In genomic region chr17:6775871-6776405, GRCh38 we compare ENCODE assay signal across 12 cellular contexts. TPM values are rescaled to one million over a fixed set of nuclear protein-coding genes. Genes with fewer than 3 reads are reported as not detected.
DNase-seq lines count a peak whose midpoint lies in the region; ATAC-seq, FAIRE-seq and TF ChIP-seq lines count a peak whose summit lies in the region.
"Had no signal": no experiment of that assay in that cellular context is flagged by ENCODE, and none has a peak within 500 bp of the region (broad histone marks: within the 10 kb centered on the region; RNA-seq: fewer than 3 reads in every experiment).

FBXO39 (plus strand) TSS chr17:6776215; CDS start chr17:6779869, 3,654 bp downstream.

- no peaks in the 10 kb centered on the region for H3K27me3 ChIP-seq in ACC112 (ENCODE audit: insufficient read depth, low read length)
- H3K27me3 ChIP-seq in H1 (replicated peaks in 1 of 4; ENCODE audit: control insufficient read depth in 3 of 4, extremely low read depth in 1 of 4, insufficient read depth in 3 of 4, low read length in 3 of 4): peaks cover 2 to 17% (median 13%) of the 10 kb centered on the region in 4 experiments
- H3K27me3 ChIP-seq in mesendoderm (ENCODE audit: insufficient read depth, low read length, poor library complexity): peaks cover 10% of the 10 kb centered on the region
- H3K27me3 ChIP-seq in stomach: peaks cover 8 to 59% (median 11%) of the 10 kb centered on the region in 3 donors

- H3K56ac ChIP-seq in H1 (replicated peaks; ENCODE audit: insufficient read length, low read depth, low read length) (no peak within 1 kb of the TSS), mesendoderm (ENCODE audit: low read length) (peak within 1 kb of the TSS; percentile 34)

- H2AK5ac ChIP-seq in H1 (ENCODE audit: low read depth, low read length): no peak within 1 kb of the TSS
- H2AK5ac ChIP-seq in mesendoderm (ENCODE audit: low read length): no peak within 1 kb of the TSS

- H4K8ac ChIP-seq in H1 (ENCODE audit: extremely low read depth, insufficient read depth, low read length) (peak within 1 kb of the TSS; percentile 87), mesendoderm (ENCODE audit: low read depth, low read length) (no peak within 1 kb of the TSS)

- peak within 1 kb of the TSS in 1 of 4 experiments; percentile 24; a peak in 2 of 7 replicates for H3K9ac ChIP-seq in H1 (replicated peaks in 1 of 4; ENCODE audit: extremely low read depth in 1 of 4, low read depth in 3 of 4, low read length in 3 of 4)
- peak within 1 kb of the TSS; percentile 44 for H3K9ac ChIP-seq in mesendoderm (ENCODE audit: low read length)

- H3K4ac ChIP-seq in H1 (replicated peaks; ENCODE audit: insufficient read length, low read depth, low read length) (no peak within 1 kb of the TSS), mesendoderm (ENCODE audit: low read depth, low read length) (no peak within 1 kb of the TSS)

- WGBS in H1 (ENCODE audit: extremely low coverage in 1 of 2, insufficient coverage in 1 of 2, insufficient read length in 1 of 2, insufficient replicate concordance in 2 of 2, low coverage in 1 of 2, low lambda C conversion rate in 2 of 2, missing lambda C conversion rate in 1 of 2), 2 experiments: 3% methylated on average over 41 of the region's 49 CpGs; no CpG with 5 or more reads in 1 of the 2 experiments
- no CpG with 5 or more reads among the region's 49 CpGs for WGBS in mesendoderm (ENCODE audit: extremely low coverage, insufficient coverage, low lambda C conversion rate)
- WGBS in stomach, 5 donors: 4 to 10% (median 7%) methylated on average over 15 to 49 of the region's 49 CpGs

- H4K91ac ChIP-seq in H1 (replicated peaks; ENCODE audit: insufficient read length, low read length): no peak within 1 kb of the TSS

- H3K4me1 ChIP-seq in ACC112 (ENCODE audit: control insufficient read depth, insufficient read depth, low read length, unreplicated experiment) (no peaks in the 10 kb centered on the region), H1 (replicated peaks in 1 of 4; ENCODE audit: control insufficient read depth in 3 of 4, insufficient read depth in 4 of 4, low read length in 3 of 4) (peaks cover 0 to 5% (median 0%) of the 10 kb centered on the region in 4 experiments; a peak in 2 of 7 replicates), mesendoderm (ENCODE audit: control insufficient read depth, low read depth, low read length) (no peaks in the 10 kb centered on the region), stomach (peaks cover 0 to 9% (median 3%) of the 10 kb centered on the region in 4 donors)
- H3K4me1 ChIP-seq: gastrocnemius medialis had no signal

- no peak within 1 kb of the TSS for H3K23ac ChIP-seq in H1 (ENCODE audit: insufficient read length)
- no peak within 1 kb of the TSS for H3K23ac ChIP-seq in mesendoderm (ENCODE audit: low read length)

- no peak for ATAC-seq in HG03432 (IDR thresholded peaks at IDR 0.05; ENCODE audit: unreplicated experiment)
- no peak for ATAC-seq in HG03025 (IDR thresholded peaks at IDR 0.05; ENCODE audit: low FRiP score, unreplicated experiment)
- ATAC-seq: CD8-positive, alpha-beta T cell; gastrocnemius medialis had no signal

- no peak within 1 kb of the TSS for H2BK12ac ChIP-seq in H1 (ENCODE audit: low read depth, low read length)

- H3K4me2 ChIP-seq in H1 (ENCODE audit: insufficient read depth in 1 of 2, low read depth in 2 of 2, low read length in 2 of 2): peak within 1 kb of the TSS; percentile 56 to 89
- peak within 1 kb of the TSS; percentile 74 for H3K4me2 ChIP-seq in mesendoderm (ENCODE audit: low read length)

- H3K14ac ChIP-seq in H1 (ENCODE audit: insufficient read length): no peak within 1 kb of the TSS

- H4K20me1 ChIP-seq in H1 (replicated peaks in 1 of 2; ENCODE audit: control insufficient read depth in 1 of 2, insufficient read depth in 2 of 2, low read length in 2 of 2): no peaks in the 10 kb centered on the region

- no peak for TF ChIP-seq EP300 in H1 (IDR thresholded peaks at IDR 0.05; ENCODE audit: borderline replicate concordance in 1 of 2, low read depth in 2 of 2, low read length in 2 of 2)
- no peak for TF ChIP-seq EP300 in stomach (IDR thresholded peaks at IDR 0.05)

- no peak within 1 kb of the TSS for H2BK5ac ChIP-seq in H1 (ENCODE audit: low read depth, low read length)
- H2BK5ac ChIP-seq in mesendoderm (ENCODE audit: low read length): no peak within 1 kb of the TSS

- no peak within 1 kb of the TSS for H2BK20ac ChIP-seq in H1 (ENCODE audit: low read length)

- peaks cover 37% of the 10 kb centered on the region for H3K36me3 ChIP-seq in ACC112 (ENCODE audit: insufficient read depth, low read length)
- no peaks in the 10 kb centered on the region for H3K36me3 ChIP-seq in H1 (ENCODE audit: control insufficient read depth in 2 of 4, insufficient read depth in 4 of 4, low read length in 3 of 4)
- H3K36me3 ChIP-seq in mesendoderm (ENCODE audit: control insufficient read depth, insufficient read depth, low read length): no peaks in the 10 kb centered on the region
- peaks cover 26 to 37% (median 34%) of the 10 kb centered on the region in 4 donors for H3K36me3 ChIP-seq in stomach

- H3K79me1 ChIP-seq in H1 (ENCODE audit: low read depth, low read length) (no peaks in the 10 kb centered on the region; the same call in 1 of the 2 replicates), mesendoderm (ENCODE audit: low read length) (no peaks in the 10 kb centered on the region)

- no peak for TF ChIP-seq CTCF in H1 (IDR thresholded peaks at IDR 0.05; ENCODE audit: control extremely low read depth in 1 of 3, insufficient read depth in 1 of 3, low read depth in 1 of 3, low read length in 3 of 3)
- no peak for TF ChIP-seq CTCF in stomach (IDR thresholded peaks at IDR 0.05)

- CTCF ChIA-PET in H1 (lab: Charles Lee; ENCODE audit: partially characterized antibody): interaction anchor here (0.7 to 2.7 kb wide), 4 partner anchors 65 to 135 kb away, joined by 3 to 11 read pairs (median 5); no protein-coding TSS in a partner anchor

- H2BK120ac ChIP-seq in H1 (replicated peaks; ENCODE audit: low read depth, low read length) (no peak within 1 kb of the TSS), mesendoderm (ENCODE audit: low read depth, low read length) (no peak within 1 kb of the TSS)

- peaks cover 7% of the 10 kb centered on the region; the same call in 1 of the 2 replicates for H3K23me2 ChIP-seq in H1 (ENCODE audit: low read depth, low read length)

- peaks cover 0 to 3% of the 10 kb centered on the region in 2 experiments; a peak in 1 of 4 replicates for H3K9me3 ChIP-seq in H1 (ENCODE audit: insufficient read depth in 2 of 2, low read depth in 1 of 2, low read length in 1 of 2)
- peaks cover 5 to 44% (median 39%) of the 10 kb centered on the region in 4 donors for H3K9me3 ChIP-seq in stomach

- H3K79me2 ChIP-seq in ACC112 (ENCODE audit: control insufficient read depth, insufficient read depth, low read length, unreplicated experiment) (no peaks in the 10 kb centered on the region), H1 (ENCODE audit: control insufficient read depth in 1 of 2, insufficient read depth in 2 of 2, low read length in 2 of 2) (no peaks in the 10 kb centered on the region), mesendoderm (ENCODE audit: control insufficient read depth, insufficient read depth, low read length) (no peaks in the 10 kb centered on the region)

- no peak within 1 kb of the TSS for H3K18ac ChIP-seq in H1 (ENCODE audit: extremely low read depth, low read length)
- H3K18ac ChIP-seq in mesendoderm (ENCODE audit: low read length): no peak within 1 kb of the TSS

- H2AFZ ChIP-seq in ACC112 (ENCODE audit: low read length, unreplicated experiment): no peak within 1 kb of the TSS
- H2AFZ ChIP-seq in H1 (ENCODE audit: low read length): peak within 1 kb of the TSS; percentile 86

- intact Hi-C loops in stomach (cut with DNase I; ENCODE audit: low total_unique reads): no loop called here

- DNase-seq in GM12891 (ENCODE audit: insufficient read length, low spot score) (peak; percentile 30), H1 (ENCODE audit: low read depth in 1 of 2, low spot score in 2 of 2) (peak in 1 of 2 experiments; percentile 80), mesendoderm (no peak), stomach (no peak)
- DNase-seq in activated naive CD4-positive, alpha-beta T cell (lab: John Stamatoyannopoulos, UW): no peak
- DNase-seq: activated T-cell treated with anti-CD3 and anti-CD28 coated beads for 4 hours, gastrocnemius medialis, NCI-H187 treated with DMSO at 0.1 percent for 48 hours had no signal

- no peak within 1 kb of the TSS for H2BK15ac ChIP-seq in H1 (ENCODE audit: low read length)
- H2BK15ac ChIP-seq in mesendoderm (replicated peaks; ENCODE audit: low read depth): no peak within 1 kb of the TSS

- H3K4me3 ChIP-seq in ACC112 (ENCODE audit: low read depth, low read length) (peak within 1 kb of the TSS; percentile 38; the same call in 1 of the 2 replicates), H1 (ENCODE audit: extremely low read depth in 1 of 4, insufficient read depth in 2 of 4, low read depth in 3 of 4, low read length in 4 of 4) (peak within 1 kb of the TSS; percentile 29 to 66 (median 59)), mesendoderm (ENCODE audit: low read length) (no peak within 1 kb of the TSS), stomach (peak within 1 kb of the TSS in 1 of 4 donors; percentile 15)
- H3K4me3 ChIP-seq: gastrocnemius medialis had no signal

- H3K27ac ChIP-seq in ACC112 (ENCODE audit: low read depth, low read length) (no peak within 1 kb of the TSS), H1 (ENCODE audit: low read depth, low read length) (no peak within 1 kb of the TSS), mesendoderm (ENCODE audit: low read depth, low read length) (no peak within 1 kb of the TSS), stomach (no peak within 1 kb of the TSS)
- H3K27ac ChIP-seq: gastrocnemius medialis had no signal

- TF ChIP-seq POLR2A in GM12891 (IDR thresholded peaks at IDR 0.05; ENCODE audit: low read depth, low read length): peak; percentile 42; the same call in 1 of the 2 replicates
- no peak for TF ChIP-seq POLR2A in H1 (IDR thresholded peaks at IDR 0.05; ENCODE audit: control extremely low read depth in 1 of 2, low read depth in 2 of 2, low read length in 2 of 2)
- TF ChIP-seq POLR2A in stomach (IDR thresholded peaks at IDR 0.05): no peak

- FAIRE-seq in GM12891 (lab: Jason Lieb, UNC) (no peak), H1 (lab: Jason Lieb, UNC) (no peak)

- no peak for TF ChIP-seq RAD21 in H1 (IDR thresholded peaks at IDR 0.05 in 1 of 2, conservative IDR thresholded peaks at IDR 0.05 in 1 of 2; ENCODE audit: low read depth in 2 of 2, low read length in 2 of 2)

- H4K5ac ChIP-seq in H1 (ENCODE audit: insufficient read length, low read depth, low read length) (no peak within 1 kb of the TSS), mesendoderm (ENCODE audit: low read length) (no peak within 1 kb of the TSS)

- POLR2A ChIA-PET in H1 (lab: Charles Lee; ENCODE audit: partially characterized antibody): interaction anchor here (0.9 kb wide), 1 partner anchor 22 kb away, joined by 3 read pairs; no protein-coding TSS in a partner anchor

RNA-seq across cellular contexts. Expression of gene FBXO39, which starts in this region (rescaled TPM):
- not detected for polyA plus RNA-seq in GM12891 (2012; ENCODE audit: low read depth, missing spikeins)
- 0.22 TPM in 1 of 2 replicates, not detected in the other for total RNA-seq in H1 (2021; fragmentation: NEBNext Ultra II Directional; extraction: Animal tissue kit (Norgen Biotek cat#: 25700))
- polyA plus RNA-seq in H1 (2011; rRNA removed): 0.12 and 0.17 TPM in 2 replicates
- 0.08 TPM for polyA plus RNA-seq in H1 (2011; cell fraction: cytosol; rRNA removed)
- polyA plus RNA-seq in H1 (2011; cell fraction: nucleus; rRNA removed): 0.41 TPM
- polyA plus RNA-seq in H1 (2012, experiment 1 of 2): 0.24 TPM in 1 of 4 replicates, not detected in the others
- polyA plus RNA-seq in H1 (2012, experiment 2 of 2): not detected
- 0.06 TPM for polyA plus RNA-seq in H1 (2013, experiment 1 of 2)
- polyA plus RNA-seq in H1 (2013, experiment 2 of 2): 0.04 TPM
- polyA minus RNA-seq in H1 (2011; rRNA and poly(A)+ RNA removed): 0.73 and 1.4 TPM in 2 replicates
- not detected for polyA minus RNA-seq in H1 (2011; cell fraction: cytosol; rRNA and poly(A)+ RNA removed)
- 1.6 TPM for polyA minus RNA-seq in H1 (2011; cell fraction: nucleus; rRNA and poly(A)+ RNA removed)
- polyA plus RNA-seq in mesendoderm (2013, experiment 1 of 2): not detected
- not detected for polyA plus RNA-seq in mesendoderm (2013, experiment 2 of 2)
- total RNA-seq in stomach: under 1 TPM in 1 of 5 donors, not detected in 4; 0.73 TPM
- polyA plus RNA-seq in stomach: 1 to 10 TPM in 1 of 3 donors, under 1 TPM in 1, not detected in 1; 0.25 to 1.3 TPM
- total RNA-seq: gastrocnemius medialis had no signal
